Comparison of ENCODE assay signal across 7 cellular contexts in the genomic region with DNA sequence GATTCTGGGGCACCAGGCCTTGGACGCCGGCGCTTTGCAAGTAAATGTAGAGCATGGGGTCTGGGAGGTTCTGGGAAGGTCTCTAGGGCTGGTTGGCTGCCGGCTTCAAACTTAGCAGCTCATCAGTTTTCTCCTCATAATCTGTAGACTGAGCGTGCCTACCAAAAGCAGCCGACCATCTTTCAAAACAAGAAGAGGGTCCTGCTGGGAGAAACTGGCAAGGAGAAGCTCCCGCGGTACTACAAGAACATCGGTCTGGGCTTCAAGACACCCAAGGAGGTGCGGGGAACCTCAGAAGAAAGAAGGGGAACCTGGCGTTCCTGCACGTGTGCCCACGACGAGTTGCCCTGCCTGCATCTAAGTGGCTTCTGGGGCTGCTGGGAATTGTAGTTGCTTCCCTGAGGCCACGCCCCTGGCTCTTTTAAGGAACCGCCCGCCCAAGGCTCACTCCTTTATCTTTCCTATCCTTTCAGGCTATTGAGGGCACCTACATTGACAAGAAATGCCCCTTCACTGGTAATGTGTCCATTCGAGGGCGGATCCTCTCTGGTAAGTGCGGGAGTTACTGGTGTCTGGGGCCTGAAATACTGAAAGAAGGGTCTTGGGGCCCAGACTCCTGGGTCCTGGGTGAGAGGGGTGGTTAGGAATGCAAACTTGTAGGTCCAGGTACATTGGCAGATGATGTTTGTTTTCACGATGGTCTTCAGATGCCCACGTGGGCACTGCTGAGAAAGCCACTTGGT. TPM values are rescaled to one million over a fixed set of nuclear protein-coding genes. Genes with fewer than 3 reads are reported as not detected.
DNase-seq lines count a peak whose midpoint lies in the region; ATAC-seq and TF ChIP-seq lines count a peak whose summit lies in the region.

No MANE protein-coding gene starts in this region.

- H3K4me1 ChIP-seq in muscle layer of duodenum (ENCODE audit: control insufficient read depth in 1 of 2, insufficient read depth in 2 of 2, low read length in 2 of 2) (peaks cover 20 to 42% of the 10 kb centered on the region in 2 donors), thyroid gland (peaks cover 16 to 35% of the 10 kb centered on the region in 2 donors)

- H3K4me3 Mint-ChIP-seq in activated CD8-positive, alpha-beta T cell treated with anti-CD3 and anti-CD28 coated beads, Interleukin-2, amount 10 ng/mL, durations not matched to agents 7 days and 5 days: peak overlapping the region; percentile 99

- H3K27me3 Mint-ChIP-seq in activated CD8-positive, alpha-beta T cell treated with anti-CD3 and anti-CD28 coated beads, Interleukin-2, amount 10 ng/mL, durations not matched to agents 7 days and 5 days (ENCODE audit: low read depth): no peaks in the 10 kb centered on the region

- H3K27me3 ChIP-seq in muscle layer of duodenum (ENCODE audit: low read depth, low read length) (no peaks in the 10 kb centered on the region), thyroid gland (no peaks in the 10 kb centered on the region)

- 23 to 27% methylated on average over 22 of the region's 22 CpGs for WGBS in thyroid gland, 2 donors

- peak overlapping the region; percentile 99 for H3K27ac ChIP-seq in muscle layer of duodenum (ENCODE audit: low read length)
- peak overlapping the region; percentile 89 to 94 (median 91) for H3K27ac ChIP-seq in thyroid gland

- peaks cover 52% of the 10 kb centered on the region for H3K4me1 Mint-ChIP-seq in activated CD8-positive, alpha-beta T cell treated with anti-CD3 and anti-CD28 coated beads, Interleukin-2, amount 10 ng/mL, durations not matched to agents 7 days and 5 days (ENCODE audit: low read depth)

- peaks cover 57% of the 10 kb centered on the region for H3K36me3 Mint-ChIP-seq in activated CD8-positive, alpha-beta T cell treated with anti-CD3 and anti-CD28 coated beads, Interleukin-2, amount 10 ng/mL, durations not matched to agents 7 days and 5 days (ENCODE audit: low read depth)

- no peak for TF ChIP-seq CTCF in epithelial cell of esophagus (IDR thresholded peaks at IDR 0.05; ENCODE audit: insufficient read depth, low read depth, low read length, missing control alignments)
- TF ChIP-seq CTCF in thyroid gland (IDR thresholded peaks at IDR 0.05): no peak

- H3K36me3 ChIP-seq in muscle layer of duodenum (ENCODE audit: control insufficient read depth in 1 of 2, insufficient read depth in 2 of 2, low read length in 2 of 2) (peaks cover 28 to 43% of the 10 kb centered on the region in 2 donors), thyroid gland (peaks cover 38 to 39% of the 10 kb centered on the region in 2 donors)

- no peak for ATAC-seq in activated CD8-positive, alpha-beta T cell treated with anti-CD3 and anti-CD28 coated beads, Interleukin-2, amount 10 ng/mL, durations not matched to agents 7 days and 5 days
- ATAC-seq in HG03039 (IDR thresholded peaks at IDR 0.05; ENCODE audit: unreplicated experiment): no peak

- H3K4me3 ChIP-seq in epithelial cell of esophagus (ENCODE audit: low read length) (peak overlapping the region; percentile 100), muscle layer of duodenum (ENCODE audit: low read depth in 1 of 2, low read length in 2 of 2) (peak overlapping the region; percentile 92 to 97), thyroid gland (replicated peaks in 1 of 3) (peak overlapping the region; percentile 42 to 100 (median 79))

- TF ChIP-seq POLR2A in GM15510 (IDR thresholded peaks at IDR 0.05; ENCODE audit: borderline replicate concordance, extremely low read depth, insufficient read length) (peak; percentile 46), thyroid gland (IDR thresholded peaks at IDR 0.05) (no peak)

- DNase-seq in NCI-H2227 (lab: John Stamatoyannopoulos, UW; ENCODE audit: unreplicated experiment): peak; percentile 65
- peak; percentile 85 for DNase-seq in activated CD8-positive, alpha-beta T cell treated with anti-CD3 and anti-CD28 coated beads, Interleukin-2, amount 10 ng/mL, durations not matched to agents 7 days and 5 days
- DNase-seq in epithelial cell of esophagus (ENCODE audit: low read depth): peak; percentile 79
- DNase-seq in thyroid gland: peak; percentile 47 to 55

- intact Hi-C loops in thyroid gland (cut with DNase I): no loop called here

- POLR2A ChIA-PET in activated CD8-positive, alpha-beta T cell treated with anti-CD3 and anti-CD28 coated beads, Interleukin-2, amount 10 ng/mL, durations not matched to agents 7 days and 5 days (lab: Charles Lee): interaction anchor here (1.1 to 2.0 kb wide), 2 partner anchors 22 to 24 kb away, joined by 4 to 13 read pairs; no protein-coding TSS in a partner anchor

- peak overlapping the region; percentile 99 for H3K27ac Mint-ChIP-seq in activated CD8-positive, alpha-beta T cell treated with anti-CD3 and anti-CD28 coated beads, Interleukin-2, amount 10 ng/mL, durations not matched to agents 7 days and 5 days

- H3K9me3 ChIP-seq in muscle layer of duodenum (ENCODE audit: control insufficient read depth in 1 of 2, low read length in 2 of 2): no peaks in the 10 kb centered on the region
- no peaks in the 10 kb centered on the region for H3K9me3 ChIP-seq in thyroid gland

- no peaks in the 10 kb centered on the region for H3K9me3 Mint-ChIP-seq in activated CD8-positive, alpha-beta T cell treated with anti-CD3 and anti-CD28 coated beads, Interleukin-2, amount 10 ng/mL, durations not matched to agents 7 days and 5 days (ENCODE audit: insufficient read depth)

- CTCF ChIA-PET in activated CD8-positive, alpha-beta T cell treated with anti-CD3 and anti-CD28 coated beads, Interleukin-2, amount 10 ng/mL, durations not matched to agents 7 days and 5 days (lab: Charles Lee): interaction anchor here (1.1 to 2.7 kb wide), 4 partner anchors 9 to 72 kb away, joined by 3 to 9 read pairs (median 8); no protein-coding TSS in a partner anchor

RNA-seq across cellular contexts. Expression of gene RPS11, which starts 1.0 kb away (rescaled TPM):
- total RNA-seq in activated CD8-positive, alpha-beta T cell treated with anti-CD3 and anti-CD28 coated beads, Interleukin-2, amount 10 ng/mL, durations not matched to agents 7 days and 5 days: 1,000 to 10,000 TPM; 2,117 to 2,361 TPM
- 1,000 to 10,000 TPM; 1,543 to 4,390 (median 2,518) TPM for total RNA-seq in thyroid gland

RNA-seq across cellular contexts. Expression of gene RPL13A, which starts 9.8 kb away (rescaled TPM):
- 1,000 to 10,000 TPM; 1,992 to 2,019 TPM for total RNA-seq in activated CD8-positive, alpha-beta T cell treated with anti-CD3 and anti-CD28 coated beads, Interleukin-2, amount 10 ng/mL, durations not matched to agents 7 days and 5 days
- 1,000 to 10,000 TPM; 1,542 to 2,853 (median 2,123) TPM for total RNA-seq in thyroid gland

RNA-seq across cellular contexts. Expression of gene FCGRT, which starts 15.2 kb away (rescaled TPM):
- 1 to 10 TPM; 7.5 to 8.4 TPM for total RNA-seq in activated CD8-positive, alpha-beta T cell treated with anti-CD3 and anti-CD28 coated beads, Interleukin-2, amount 10 ng/mL, durations not matched to agents 7 days and 5 days
- total RNA-seq in thyroid gland: 100 to 1,000 TPM; 149 to 248 (median 180) TPM

RNA-seq across cellular contexts. Expression of gene FLT3LG, which starts 23.2 kb away (rescaled TPM):
- total RNA-seq in activated CD8-positive, alpha-beta T cell treated with anti-CD3 and anti-CD28 coated beads, Interleukin-2, amount 10 ng/mL, durations not matched to agents 7 days and 5 days: 100 to 1,000 TPM; 280 to 297 TPM
- total RNA-seq in thyroid gland: 1 to 10 TPM; 2.8 to 7.3 (median 6.3) TPM

RNA-seq across cellular contexts. Expression of gene RCN3, which starts 30.6 kb away (rescaled TPM):
- total RNA-seq in activated CD8-positive, alpha-beta T cell treated with anti-CD3 and anti-CD28 coated beads, Interleukin-2, amount 10 ng/mL, durations not matched to agents 7 days and 5 days: 1 to 10 TPM; 1.9 to 2.8 TPM
- 10 to 100 TPM in 3 of 4 donors, 1 to 10 TPM in 1; 9.7 to 12.6 (median 11.3) TPM for total RNA-seq in thyroid gland

Comparison
In these comparisons a context has a peak if more than half of its experiments do, and no peak if none do; other contexts are left out.
1. RNA of gene FCGRT, which starts 15.2 kb away (total RNA-seq): 149 to 248 TPM in thyroid gland; 7.5 to 8.4 TPM in activated CD8-positive, alpha-beta T cell treated with anti-CD3 and anti-CD28 coated beads, Interleukin-2, amount 10 ng/mL, durations not matched to agents 7 days and 5 days; every median in the first group is over 10 times any median in the second.
2. Peak in every context shown above with its lines, with median percentiles within 50 percentile points of each other: DNase-seq and H3K4me3 ChIP-seq.